15 cellular contexts compared by ENCODE assay signal in genomic region chr15:99434506-99435137, GRCh38.
DNase-seq lines count a peak whose midpoint lies in the region; ATAC-seq and TF ChIP-seq lines count a peak whose summit lies in the region.
"Had no signal": no experiment of that assay in that cellular context is flagged by ENCODE, and none has a peak within 500 bp of the region (broad histone marks: within the 10 kb centered on the region; RNA-seq: fewer than 3 reads in every experiment).

No MANE protein-coding gene starts in this region.

- no peak overlapping the region for H3K4me3 Mint-ChIP-seq in activated T-cell treated with anti-CD3 and anti-CD28 coated beads, Interleukin-2, amount 50 U/mL, for 24 hours
- no peak overlapping the region for H3K4me3 Mint-ChIP-seq in activated T-cell treated with anti-CD3 and anti-CD28 coated beads, Interleukin-2, amount 50 U/mL, for 72 hours
- H3K4me3 Mint-ChIP-seq in MCF 10A (ENCODE audit: unreplicated experiment), result peak overlapping the region; percentile 64
- peak overlapping the region; percentile 55 for H3K4me3 Mint-ChIP-seq in type B pancreatic cell

- H3K27me3 Mint-ChIP-seq in activated T-cell treated with anti-CD3 and anti-CD28 coated beads, Interleukin-2, amount 50 U/mL, for 24 hours, result no peaks in the 10 kb centered on the region
- H3K27me3 Mint-ChIP-seq in activated T-cell treated with anti-CD3 and anti-CD28 coated beads, Interleukin-2, amount 50 U/mL, for 72 hours (ENCODE audit: low read depth), result no peaks in the 10 kb centered on the region
- H3K27me3 Mint-ChIP-seq in MCF 10A (ENCODE audit: insufficient read depth, unreplicated experiment) (no peaks in the 10 kb centered on the region), type B pancreatic cell (no peaks in the 10 kb centered on the region)

- peak overlapping the region; percentile 32 to 63 for H3K4me3 ChIP-seq in mucosa of rectum (ENCODE audit: low read length in 2 of 2)
- H3K4me3 ChIP-seq: gastrocnemius medialis, GM12878, left lung, psoas muscle had no signal

- POLR2A ChIA-PET in MCF 10A (lab: Yijun Ruan, JAX), result interaction anchor here (0.7 to 3.0 kb wide), 10 partner anchors 8 to 299 kb away, joined by 3 to 15 read pairs (median 4); partner anchors contain the start of genes LYSMD4 and MEF2A

- ATAC-seq in activated T-cell treated with anti-CD3 and anti-CD28 coated beads, Interleukin-2, amount 50 U/mL, for 72 hours (replicated peaks in 1 of 2), result no peak
- ATAC-seq: gastrocnemius medialis, psoas muscle had no signal

- no peak for TF ChIP-seq CTCF in MCF 10A (IDR thresholded peaks at IDR 0.05; ENCODE audit: unreplicated experiment)
- TF ChIP-seq CTCF in type B pancreatic cell (conservative IDR thresholded peaks at IDR 0.05), result no peak

- H3K27ac Mint-ChIP-seq in activated T-cell treated with anti-CD3 and anti-CD28 coated beads, Interleukin-2, amount 50 U/mL, for 24 hours, result no peak overlapping the region
- no peak overlapping the region for H3K27ac Mint-ChIP-seq in activated T-cell treated with anti-CD3 and anti-CD28 coated beads, Interleukin-2, amount 50 U/mL, for 72 hours
- peak overlapping the region; percentile 78 for H3K27ac Mint-ChIP-seq in MCF 10A (ENCODE audit: low read depth, unreplicated experiment)
- peak overlapping the region; percentile 86 for H3K27ac Mint-ChIP-seq in type B pancreatic cell

- H3K4me1 Mint-ChIP-seq in activated T-cell treated with anti-CD3 and anti-CD28 coated beads, Interleukin-2, amount 50 U/mL, for 24 hours (ENCODE audit: low read depth), result peaks cover 61% of the 10 kb centered on the region
- peaks cover 35% of the 10 kb centered on the region for H3K4me1 Mint-ChIP-seq in activated T-cell treated with anti-CD3 and anti-CD28 coated beads, Interleukin-2, amount 50 U/mL, for 72 hours (ENCODE audit: low read depth)
- H3K4me1 Mint-ChIP-seq in MCF 10A (ENCODE audit: insufficient read depth, unreplicated experiment) (peaks cover 23% of the 10 kb centered on the region), type B pancreatic cell (ENCODE audit: unreplicated experiment) (peaks cover 19% of the 10 kb centered on the region)

- H3K27ac ChIP-seq in mucosa of rectum (ENCODE audit: low read depth in 2 of 2, low read length in 2 of 2), result peak overlapping the region; percentile 92 to 95
- H3K27ac ChIP-seq: psoas muscle had no signal

- intact Hi-C loops in MCF 10A (cut with micrococcal nuclease), result no loop called here

- no peak for TF ChIP-seq POLR2A in erythroblast (IDR thresholded peaks at IDR 0.05; ENCODE audit: low read length)

- no peaks in the 10 kb centered on the region for H3K36me3 ChIP-seq in mucosa of rectum (ENCODE audit: control insufficient read depth in 2 of 2, insufficient read depth in 2 of 2, low read length in 2 of 2)
- H3K36me3 ChIP-seq: gastrocnemius medialis, left lung had no signal

- DNase-seq in activated T-cell treated with anti-CD3 and anti-CD28 coated beads, Interleukin-2, amount 50 U/mL, for 24 hours, result peak; percentile 31
- no peak for DNase-seq in activated T-cell treated with anti-CD3 and anti-CD28 coated beads, Interleukin-2, amount 50 U/mL, for 72 hours
- DNase-seq in MCF 10A (ENCODE audit: unreplicated experiment) (no peak), type B pancreatic cell (ENCODE audit: extremely low spot score, unreplicated experiment) (peak; percentile 56), NCI-H345 (lab: John Stamatoyannopoulos, UW) (no peak), erythroblast (lab: John Stamatoyannopoulos, UW) (no peak), pons (ENCODE audit: low spot score) (no peak)
- DNase-seq: HCEC 1CT; KG1; stimulated activated CD4-positive, alpha-beta T cell treated with anti-CD3 and anti-CD28 coated beads, Interleukin-4, amount 100 ng/mL, for 4 hours had no signal

- H3K9ac ChIP-seq in mucosa of rectum (ENCODE audit: low read depth in 1 of 2, low read length in 2 of 2), result peak overlapping the region; percentile 65 to 72

- H3K27me3 ChIP-seq in mucosa of rectum (ENCODE audit: control insufficient read depth in 2 of 2, insufficient read depth in 2 of 2, low read length in 2 of 2), result no peaks in the 10 kb centered on the region
- H3K27me3 ChIP-seq: gastrocnemius medialis had no signal

- BruUV-seq in MCF 10A (replicated peaks; lab: Mats Ljungman, UMichigan), result no TSS peak

- H3K9me3 ChIP-seq in mucosa of rectum (ENCODE audit: control insufficient read depth in 2 of 2, low read length in 2 of 2), result no peaks in the 10 kb centered on the region
- H3K9me3 ChIP-seq: gastrocnemius medialis, left lung, psoas muscle had no signal

- H3K4me1 ChIP-seq in mucosa of rectum (ENCODE audit: control insufficient read depth in 2 of 2, insufficient read depth in 2 of 2, low read length in 2 of 2), result peaks cover 33 to 35% of the 10 kb centered on the region in 2 donors

- CTCF ChIA-PET in MCF 10A (lab: Yijun Ruan, JAX), result interaction anchor here (0.7 to 1.4 kb wide), 2 partner anchors 270 to 332 kb away, joined by 3 to 4 read pairs; no protein-coding TSS in a partner anchor

- no peaks in the 10 kb centered on the region for H3K36me3 Mint-ChIP-seq in activated T-cell treated with anti-CD3 and anti-CD28 coated beads, Interleukin-2, amount 50 U/mL, for 24 hours (ENCODE audit: low read depth)
- no peaks in the 10 kb centered on the region for H3K36me3 Mint-ChIP-seq in activated T-cell treated with anti-CD3 and anti-CD28 coated beads, Interleukin-2, amount 50 U/mL, for 72 hours (ENCODE audit: insufficient read depth in 2 of 2)
- H3K36me3 Mint-ChIP-seq in MCF 10A (ENCODE audit: insufficient read depth, unreplicated experiment) (no peaks in the 10 kb centered on the region), type B pancreatic cell (no peaks in the 10 kb centered on the region)

- H3K9me3 Mint-ChIP-seq in activated T-cell treated with anti-CD3 and anti-CD28 coated beads, Interleukin-2, amount 50 U/mL, for 24 hours, result no peaks in the 10 kb centered on the region
- H3K9me3 Mint-ChIP-seq in activated T-cell treated with anti-CD3 and anti-CD28 coated beads, Interleukin-2, amount 50 U/mL, for 72 hours, result no peaks in the 10 kb centered on the region
- H3K9me3 Mint-ChIP-seq in MCF 10A (ENCODE audit: unreplicated experiment) (no peaks in the 10 kb centered on the region), type B pancreatic cell (no peaks in the 10 kb centered on the region)

Comparison
In these comparisons a context has a peak if more than half of its experiments do, and no peak if none do; other contexts are left out.
1. DNase-seq: peak in activated T-cell treated with anti-CD3 and anti-CD28 coated beads, Interleukin-2, amount 50 U/mL, for 24 hours (single experiment) and type B pancreatic cell (single experiment); none in activated T-cell treated with anti-CD3 and anti-CD28 coated beads, Interleukin-2, amount 50 U/mL, for 72 hours (0 of 2), MCF 10A (single experiment), NCI-H345 (single experiment), erythroblast (0 of 2) and pons (single experiment).
2. H3K27ac Mint-ChIP-seq: peak in MCF 10A (single experiment) and type B pancreatic cell (single experiment); none in activated T-cell treated with anti-CD3 and anti-CD28 coated beads, Interleukin-2, amount 50 U/mL, for 24 hours (single experiment) and activated T-cell treated with anti-CD3 and anti-CD28 coated beads, Interleukin-2, amount 50 U/mL, for 72 hours (single experiment).
3. H3K4me3 Mint-ChIP-seq: peak in MCF 10A (single experiment) and type B pancreatic cell (single experiment); none in activated T-cell treated with anti-CD3 and anti-CD28 coated beads, Interleukin-2, amount 50 U/mL, for 24 hours (single experiment) and activated T-cell treated with anti-CD3 and anti-CD28 coated beads, Interleukin-2, amount 50 U/mL, for 72 hours (0 of 2).